ENCODE assay signal across 23 cellular contexts in genomic region chr7:1324028-1324900, GRCh38.
DNase-seq lines count a peak whose midpoint lies in the region; ATAC-seq, FAIRE-seq and TF ChIP-seq lines count a peak whose summit lies in the region.
"Had no signal": no experiment of that assay in that cellular context is flagged by ENCODE, and none has a peak within 500 bp of the region (broad histone marks: within the 10 kb centered on the region; RNA-seq: fewer than 3 reads in every experiment).

No MANE protein-coding gene starts in this region.

- intact Hi-C loops in Right ventricle myocardium superior (cut with DNase I) (no loop called here), Right ventricle myocardium inferior (cut with DNase I) (no loop called here), kidney (cut with DNase I) (no loop called here), posterior vena cava (cut with DNase I) (no loop called here)

- no peak overlapping the region for H3K4me3 ChIP-seq in kidney (ENCODE audit: low read length in 2 of 2)
- H3K4me3 ChIP-seq in upper lobe of left lung: no peak overlapping the region
- H3K4me3 ChIP-seq: BLaER1 treated with 17β-estradiol and CSF1 and Interleukin-3, amounts not matched to agents 10 nM and 100 nM; GM23248; Peyer's patch had no signal

- H3K9ac ChIP-seq in kidney (ENCODE audit: low read length in 2 of 2): no peak overlapping the region
- H3K9ac ChIP-seq: BLaER1 treated with 17β-estradiol and CSF1 and Interleukin-3, amounts not matched to agents 10 nM and 100 nM; GM23248 had no signal

- DNase-seq in Right ventricle myocardium superior: peak; percentile 34
- DNase-seq in Right ventricle myocardium inferior (ENCODE audit: missing footprints): no peak
- DNase-seq in kidney: peak; percentile 41
- DNase-seq in posterior vena cava (ENCODE audit: low spot score): peak; percentile 62
- DNase-seq in upper lobe of left lung: no peak
- DNase-seq in effector CD8-positive, alpha-beta T cell (lab: John Stamatoyannopoulos, UW): no peak
- DNase-seq: 8988T; Calu3; CD8-positive, alpha-beta memory T cell; DMS153; Karpas-422; NCI-H1417; NCI-H1694 treated with DMSO at 0.1 percent for 48 hours; NCI-H2081 treated with DMSO at 0.1 percent for 48 hours; NCI-H2171 treated with DMSO at 0.1 percent for 48 hours; NCI-H524 treated with DMSO at 0.1 percent for 48 hours had no signal

- FAIRE-seq in kidney (lab: Jason Lieb, UNC): no peak
- FAIRE-seq: GM12891, HTR-8/SVneo had no signal

- H3K36me3 ChIP-seq in kidney (ENCODE audit: control insufficient read depth in 1 of 2, insufficient read depth in 2 of 2, low read length in 2 of 2) (no peaks in the 10 kb centered on the region), upper lobe of left lung (no peaks in the 10 kb centered on the region)
- H3K36me3 ChIP-seq: BLaER1 treated with 17β-estradiol and CSF1 and Interleukin-3, amounts not matched to agents 10 nM and 100 nM; Peyer's patch had no signal

- H3K9me3 ChIP-seq in kidney (ENCODE audit: control insufficient read depth in 1 of 2, low read length in 2 of 2) (no peaks in the 10 kb centered on the region), upper lobe of left lung (no peaks in the 10 kb centered on the region)
- H3K9me3 ChIP-seq: BLaER1 treated with 17β-estradiol and CSF1 and Interleukin-3, amounts not matched to agents 10 nM and 100 nM; Peyer's patch had no signal

- 71 to 76% methylated on average over 24 to 30 of the region's 30 CpGs for WGBS in upper lobe of left lung, 2 donors

- H3K27me3 ChIP-seq in upper lobe of left lung: peaks cover 0 to 14% (median 0%) of the 10 kb centered on the region in 4 donors
- H3K27me3 ChIP-seq: Peyer's patch had no signal

- no peak for TF ChIP-seq EP300 in upper lobe of left lung (IDR thresholded peaks at IDR 0.05)

- H3K27ac ChIP-seq in kidney (ENCODE audit: low read depth in 2 of 2, low read length in 2 of 2) (no peak overlapping the region), upper lobe of left lung (no peak overlapping the region)
- H3K27ac ChIP-seq: BLaER1 treated with 17β-estradiol and CSF1 and Interleukin-3, amounts not matched to agents 10 nM and 100 nM; GM23248; Peyer's patch had no signal

- TF ChIP-seq CTCF in kidney (IDR thresholded peaks at IDR 0.05; ENCODE audit: borderline replicate concordance, extremely low read depth, insufficient read depth): no peak
- no peak for TF ChIP-seq CTCF in upper lobe of left lung (IDR thresholded peaks at IDR 0.05)

- TF ChIP-seq POLR2A in upper lobe of left lung (IDR thresholded peaks at IDR 0.05): no peak

- H3K4me1 ChIP-seq in kidney (ENCODE audit: control insufficient read depth in 1 of 2, insufficient read depth in 1 of 2, low read depth in 1 of 2, low read length in 2 of 2) (peaks cover 0 to 4% of the 10 kb centered on the region in 2 donors), upper lobe of left lung (no peaks in the 10 kb centered on the region)
- H3K4me1 ChIP-seq: Peyer's patch had no signal

- no peak for ATAC-seq in Right ventricle myocardium superior (ENCODE audit: poor library complexity)
- no peak for ATAC-seq in Right ventricle myocardium inferior
- ATAC-seq in upper lobe of left lung (ENCODE audit: low FRiP score in 2 of 2): no peak
- ATAC-seq in HG02623 (IDR thresholded peaks at IDR 0.05; ENCODE audit: unreplicated experiment): no peak
- ATAC-seq: HCT116 had no signal

Comparison
In these comparisons a context has a peak if more than half of its experiments do, and no peak if none do; other contexts are left out.
1. DNase-seq: peak in Right ventricle myocardium superior (single experiment), kidney (single experiment) and posterior vena cava (single experiment); none in Right ventricle myocardium inferior (single experiment), upper lobe of left lung (0 of 2) and effector CD8-positive, alpha-beta T cell (single experiment).